In genomic region chr1:153961421-153961820, GRCh38 we compare ENCODE assay signal across 9 cellular contexts. TPM values are rescaled to one million over a fixed set of nuclear protein-coding genes. Genes with fewer than 3 reads are reported as not detected.
DNase-seq lines count a peak whose midpoint lies in the region; ATAC-seq, FAIRE-seq and TF ChIP-seq lines count a peak whose summit lies in the region.
"Had no signal": no experiment of that assay in that cellular context is flagged by ENCODE, and none has a peak within 500 bp of the region (broad histone marks: within the 10 kb centered on the region; RNA-seq: fewer than 3 reads in every experiment).

No MANE protein-coding gene starts in this region.

- no peak overlapping the region for H3K4me3 ChIP-seq in right cardiac atrium (ENCODE audit: low read length)
- peak overlapping the region in 1 of 2 donors; percentile 75 for H3K4me3 ChIP-seq in ascending aorta
- H3K4me3 ChIP-seq in lung: no peak overlapping the region
- H3K4me3 ChIP-seq in upper lobe of right lung: peak overlapping the region; percentile 72

- no peak for ATAC-seq in right cardiac atrium
- no peak for ATAC-seq in lung (ENCODE audit: insufficient read depth, low FRiP score)
- ATAC-seq in upper lobe of right lung: no peak
- ATAC-seq in HG03039 (IDR thresholded peaks at IDR 0.05; ENCODE audit: unreplicated experiment): no peak

- 65% methylated on average over 4 of the region's 4 CpGs for WGBS in right cardiac atrium
- 78 to 81% methylated on average over 4 of the region's 4 CpGs for WGBS in lung, 2 donors

- DNase-seq in right cardiac atrium: no peak
- DNase-seq in cardiac septum (ENCODE audit: low spot score): no peak
- no peak for DNase-seq in ascending aorta (ENCODE audit: low spot score in 2 of 2)
- no peak for DNase-seq in lung (ENCODE audit: low spot score)
- no peak for DNase-seq in upper lobe of right lung
- no peak for DNase-seq in RCC 7860 (ENCODE audit: low spot score)
- DNase-seq in NCI-H2107 (lab: John Stamatoyannopoulos, UW): no peak
- DNase-seq: nucleus accumbens had no signal

- no peak for FAIRE-seq in RCC 7860 (lab: Jason Lieb, UNC)

- H3K27ac ChIP-seq in right cardiac atrium (ENCODE audit: low read length) (peak overlapping the region; percentile 36), ascending aorta (peak overlapping the region; percentile 91 to 96), lung (ENCODE audit: low read depth in 1 of 2, low read length in 1 of 2) (peak overlapping the region; percentile 54 to 94), upper lobe of right lung (peak overlapping the region; percentile 96)

- TF ChIP-seq CTCF in ascending aorta (IDR thresholded peaks at IDR 0.05) (no peak), lung (IDR thresholded peaks at IDR 0.05; ENCODE audit: control extremely low read depth, extremely low read depth) (no peak), upper lobe of right lung (IDR thresholded peaks at IDR 0.05) (no peak)

- intact Hi-C loops in right cardiac atrium (cut with DNase I): no loop called here
- intact Hi-C loops in cardiac septum (cut with DNase I): no loop called here
- intact Hi-C loops in ascending aorta (cut with DNase I): loop anchor here (5.0 kb wide), 2 partner anchors 39 to 289 kb away; partner anchors contain the start of genes GATAD2B and ILF2
- intact Hi-C loops in upper lobe of right lung (cut with DNase I): no loop called here

- peaks cover 10 to 14% of the 10 kb centered on the region in 2 donors for H3K36me3 ChIP-seq in ascending aorta
- H3K36me3 ChIP-seq in lung (ENCODE audit: control insufficient read depth in 2 of 2, insufficient read depth in 2 of 2, low read length in 2 of 2): peaks cover 0 to 9% of the 10 kb centered on the region in 2 donors
- peaks cover 14% of the 10 kb centered on the region for H3K36me3 ChIP-seq in upper lobe of right lung

- H3K9me3 ChIP-seq in right cardiac atrium (ENCODE audit: control insufficient read depth, low read length) (no peaks in the 10 kb centered on the region), ascending aorta (no peaks in the 10 kb centered on the region), lung (ENCODE audit: control insufficient read depth in 2 of 2, insufficient read depth in 1 of 2, low read length in 1 of 2) (no peaks in the 10 kb centered on the region), upper lobe of right lung (no peaks in the 10 kb centered on the region)

- peaks cover 12% of the 10 kb centered on the region for H3K4me1 ChIP-seq in right cardiac atrium (ENCODE audit: control insufficient read depth, insufficient read depth, low read length)
- peaks cover 24 to 39% of the 10 kb centered on the region in 2 donors for H3K4me1 ChIP-seq in ascending aorta
- H3K4me1 ChIP-seq in lung (ENCODE audit: control insufficient read depth in 2 of 2, insufficient read depth in 2 of 2, low read length in 2 of 2): peaks cover 14 to 15% of the 10 kb centered on the region in 2 donors
- peaks cover 51% of the 10 kb centered on the region for H3K4me1 ChIP-seq in upper lobe of right lung

- H3K27me3 ChIP-seq in right cardiac atrium (ENCODE audit: control insufficient read depth, insufficient read depth): no peaks in the 10 kb centered on the region
- H3K27me3 ChIP-seq in ascending aorta: no peaks in the 10 kb centered on the region
- H3K27me3 ChIP-seq in lung (ENCODE audit: control insufficient read depth, insufficient read depth): no peaks in the 10 kb centered on the region
- H3K27me3 ChIP-seq in upper lobe of right lung: no peaks in the 10 kb centered on the region

RNA-seq across cellular contexts. Expression of gene SLC39A1, which starts 1.9 kb away (rescaled TPM):
- total RNA-seq in right cardiac atrium: 10 to 100 TPM; 61.2 to 71.4 (median 65.1) TPM
- polyA plus RNA-seq in right cardiac atrium: 61.3 TPM
- total RNA-seq in cardiac septum: 40.2 TPM
- total RNA-seq in ascending aorta: 86.3 TPM
- 100 to 1,000 TPM in 1 of 2 donors, 10 to 100 TPM in 1; 73.4 to 141 TPM for total RNA-seq in lung
- polyA plus RNA-seq in lung: 100 to 1,000 TPM; 103 to 247 TPM
- 120 TPM for total RNA-seq in upper lobe of right lung

RNA-seq across cellular contexts. Expression of gene CRTC2, which starts 3.0 kb away (rescaled TPM):
- total RNA-seq in right cardiac atrium: 10 to 100 TPM; 23.4 to 32.8 (median 26.2) TPM
- 26.9 TPM for polyA plus RNA-seq in right cardiac atrium
- total RNA-seq in cardiac septum: 20.6 TPM
- total RNA-seq in ascending aorta: 10.1 TPM
- 10 to 100 TPM; 17.7 to 48.7 TPM for total RNA-seq in lung
- 10 to 100 TPM; 41.9 to 43.2 TPM for polyA plus RNA-seq in lung
- 52.7 TPM for total RNA-seq in upper lobe of right lung

RNA-seq across cellular contexts. Expression of gene CREB3L4, which starts 6.3 kb away (rescaled TPM):
- 1 to 10 TPM; 4.3 to 6.0 (median 4.8) TPM for total RNA-seq in right cardiac atrium
- 6.0 TPM for polyA plus RNA-seq in right cardiac atrium
- total RNA-seq in cardiac septum: 3.8 TPM
- 6.3 TPM for total RNA-seq in ascending aorta
- total RNA-seq in lung: 10 to 100 TPM; 13.6 to 21.8 TPM
- polyA plus RNA-seq in lung: 10 to 100 TPM in 1 of 2 donors, 1 to 10 TPM in 1; 9.5 to 13.7 TPM
- 10.5 TPM for total RNA-seq in upper lobe of right lung

RNA-seq across cellular contexts. Expression of gene DENND4B, which starts 14.9 kb away (rescaled TPM):
- 10 to 100 TPM; 40.6 to 48.7 (median 41.7) TPM for total RNA-seq in right cardiac atrium
- 32.0 TPM for polyA plus RNA-seq in right cardiac atrium
- 42.7 TPM for total RNA-seq in cardiac septum
- total RNA-seq in ascending aorta: 80.0 TPM
- total RNA-seq in lung: 10 to 100 TPM; 40.5 to 84.7 TPM
- 10 to 100 TPM; 57.2 to 61.6 TPM for polyA plus RNA-seq in lung
- 83.7 TPM for total RNA-seq in upper lobe of right lung

RNA-seq across cellular contexts. Expression of gene JTB, which starts 16.1 kb away (rescaled TPM):
- total RNA-seq in right cardiac atrium (100 to 1,000 TPM in 2 of 4 donors, 10 to 100 TPM in 2; 92.1 to 108 (median 102) TPM), cardiac septum (61.7 TPM), ascending aorta (166 TPM), lung (100 to 1,000 TPM; 105 to 146 TPM), upper lobe of right lung (129 TPM)
- polyA plus RNA-seq in right cardiac atrium (143 TPM), lung (100 to 1,000 TPM; 206 to 230 TPM)

Comparison
In these comparisons a context has a peak if more than half of its experiments do, and no peak if none do; other contexts are left out.
1. H3K27ac ChIP-seq: peak in every context shown above with its lines; median percentile 96 in upper lobe of right lung; 94 in ascending aorta; 74 in lung; 36 in right cardiac atrium.